In the genomic region with DNA sequence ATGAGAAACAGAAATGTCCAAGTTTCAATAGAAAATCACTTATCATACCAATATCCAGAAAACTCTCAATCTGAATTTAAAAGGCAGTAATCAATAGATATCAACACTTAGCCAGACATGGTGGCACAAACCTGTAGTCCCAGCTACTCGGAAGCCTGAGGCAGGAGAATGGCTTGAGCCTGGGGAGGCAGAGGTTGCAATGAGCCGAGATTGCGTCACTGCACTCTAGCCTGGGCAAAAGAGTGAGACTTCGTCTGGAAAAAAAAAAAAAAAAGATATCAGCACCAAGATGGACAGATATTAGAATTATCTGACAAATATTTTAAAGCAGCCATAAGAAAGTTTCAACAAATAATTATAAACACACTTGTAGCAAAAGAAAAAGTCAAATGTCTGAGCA, we compare ENCODE assay signal across 1 cellular context.
TF ChIP-seq lines count a peak whose summit lies in the region.

No MANE protein-coding gene starts in this region.

TF ChIP-seq in H1, 55 proteins besides CTCF, POLR2A, EP300 and RAD21:
- TF ChIP-seq CEBPB (IDR thresholded peaks at IDR 0.05; ENCODE audit: low read depth, low read length) (peak; percentile 90), JUND (IDR thresholded peaks at IDR 0.05; ENCODE audit: low read length) (no peak)
TF ChIP-seq in H1: peak in this region for 1.
